In the genomic region with DNA sequence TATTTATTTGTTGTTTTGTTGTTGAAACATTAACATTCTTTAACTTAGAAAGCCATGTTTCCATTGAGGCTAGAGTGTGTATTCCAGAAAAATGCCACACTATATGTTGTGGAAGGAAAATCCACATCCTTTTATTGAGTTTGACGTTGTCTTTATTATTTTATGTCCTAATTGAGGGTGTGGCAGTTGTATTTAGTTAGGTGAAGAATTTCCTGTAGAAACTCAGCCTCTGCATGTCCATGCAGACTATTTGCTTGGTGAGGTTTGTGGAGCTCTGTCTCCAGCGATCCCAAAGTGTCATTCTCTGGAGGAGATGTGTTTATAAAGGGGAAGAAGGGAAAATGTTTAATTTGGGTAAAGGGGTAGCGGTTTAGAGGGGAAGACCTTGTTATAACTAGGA, we compare ENCODE assay signal across 20 cellular contexts. TPM values are rescaled to one million over a fixed set of nuclear protein-coding genes. Genes with fewer than 3 reads are reported as not detected.
DNase-seq lines count a peak whose midpoint lies in the region; ATAC-seq and TF ChIP-seq lines count a peak whose summit lies in the region.
"Had no signal": no experiment of that assay in that cellular context is flagged by ENCODE, and none has a peak within 500 bp of the region (broad histone marks: within the 10 kb centered on the region; RNA-seq: fewer than 3 reads in every experiment).

No MANE protein-coding gene starts in this region.

- H4K5ac ChIP-seq in mesendoderm (ENCODE audit: low read length): no peak overlapping the region

- no peak overlapping the region for H4K8ac ChIP-seq in mesendoderm (ENCODE audit: low read depth, low read length)

- H3K27ac ChIP-seq in mesendoderm (ENCODE audit: low read depth, low read length) (no peak overlapping the region), sigmoid colon (no peak overlapping the region)

- ATAC-seq in activated T-cell treated with anti-CD3 and anti-CD28 coated beads, Interleukin-2, amount 50 U/mL, for 72 hours (replicated peaks in 1 of 2): no peak
- no peak for ATAC-seq in activated T-helper 17 cell treated with anti-CD3 and anti-CD28 coated beads, Interleukin-2, amount 50 U/mL, for 72 hours (replicated peaks)
- no peak for ATAC-seq in stimulated activated effector memory CD8-positive, alpha-beta T cell treated with anti-CD3 and anti-CD28 coated beads, Interleukin-12 subunit alpha, Interleukin-12 subunit beta, amount 100 ng/mL, for 72 hours
- no peak for ATAC-seq in GM18517 (IDR thresholded peaks at IDR 0.05; ENCODE audit: unreplicated experiment)

- CTCF ChIA-PET in Calu3 (lab: Charles Lee): no interaction called here

- H3K9me3 Mint-ChIP-seq in activated T-cell treated with anti-CD3 and anti-CD28 coated beads, Interleukin-2, amount 50 U/mL, for 24 hours: no peaks in the 10 kb centered on the region
- H3K9me3 Mint-ChIP-seq in activated T-cell treated with anti-CD3 and anti-CD28 coated beads, Interleukin-2, amount 50 U/mL, for 72 hours: no peaks in the 10 kb centered on the region
- H3K9me3 Mint-ChIP-seq in activated T-helper 17 cell treated with anti-CD3 and anti-CD28 coated beads, Interleukin-2, amount 50 U/mL, for 72 hours: no peaks in the 10 kb centered on the region
- no peaks in the 10 kb centered on the region for H3K9me3 Mint-ChIP-seq in stimulated activated effector memory CD8-positive, alpha-beta T cell treated with anti-CD3 and anti-CD28 coated beads, Interleukin-12 subunit alpha, Interleukin-12 subunit beta, amount 100 ng/mL, for 72 hours
- no peaks in the 10 kb centered on the region for H3K9me3 Mint-ChIP-seq in Calu3 (ENCODE audit: low read depth, unreplicated experiment)
- H3K9me3 Mint-ChIP-seq: CD4-positive, CD25-positive, alpha-beta regulatory T cell; H9 had no signal

- WGBS in mesendoderm (ENCODE audit: extremely low coverage, insufficient coverage, low lambda C conversion rate): 100% methylated on average over 1 of the region's 3 CpGs
- 22 to 63% methylated on average over 3 of the region's 3 CpGs for WGBS in sigmoid colon, 2 donors

- no peak overlapping the region for H2BK15ac ChIP-seq in mesendoderm (replicated peaks; ENCODE audit: low read depth)

- BruUV-seq in Calu3 (replicated peaks; lab: Mats Ljungman, UMichigan): no TSS peak

- no peaks in the 10 kb centered on the region for H3K36me3 ChIP-seq in mesendoderm (ENCODE audit: control insufficient read depth, insufficient read depth, low read length)
- peaks cover 0 to 77% (median 4%) of the 10 kb centered on the region in 4 donors for H3K36me3 ChIP-seq in sigmoid colon

- no peak overlapping the region for H3K4ac ChIP-seq in mesendoderm (ENCODE audit: low read depth, low read length)

- TF ChIP-seq EP300 in sigmoid colon (IDR thresholded peaks at IDR 0.05): no peak

- H3K18ac ChIP-seq in mesendoderm (ENCODE audit: low read length): peak overlapping the region; percentile 80

- DNase-seq in activated T-cell treated with anti-CD3 and anti-CD28 coated beads, Interleukin-2, amount 50 U/mL, for 24 hours: no peak
- no peak for DNase-seq in activated T-cell treated with anti-CD3 and anti-CD28 coated beads, Interleukin-2, amount 50 U/mL, for 72 hours
- DNase-seq in mesendoderm: no peak
- no peak for DNase-seq in stimulated activated effector memory CD8-positive, alpha-beta T cell treated with anti-CD3 and anti-CD28 coated beads, Interleukin-12 subunit alpha, Interleukin-12 subunit beta, amount 100 ng/mL, for 72 hours (ENCODE audit: low spot score in 2 of 2)
- DNase-seq in Calu3: no peak
- DNase-seq in sigmoid colon: no peak
- DNase-seq: BE2C; Caco-2; CD4-positive, CD25-positive, alpha-beta regulatory T cell; DMS153; H9; KG1; MV-4-11; NCI-H1694 treated with DMSO at 0.1 percent for 48 hours; NCI-H510A; NCI-H748 treated with DMSO at 0.1 percent for 48 hours; NK-92 treated with Interleukin-12 subunit alpha and Interleukin-12 subunit beta, amount 100 ng/mL, for 24 hours; Right ventricle myocardium superior had no signal

- no peak overlapping the region for H2BK5ac ChIP-seq in mesendoderm (ENCODE audit: low read length)

- no peak for TF ChIP-seq POLR2A in sigmoid colon (IDR thresholded peaks at IDR 0.05)

- H3K4me2 ChIP-seq in mesendoderm (ENCODE audit: low read length): no peak overlapping the region

- H2BK120ac ChIP-seq in mesendoderm (ENCODE audit: low read depth, low read length): peak overlapping the region; percentile 73

- H3K27ac Mint-ChIP-seq in activated T-cell treated with anti-CD3 and anti-CD28 coated beads, Interleukin-2, amount 50 U/mL, for 24 hours: peak overlapping the region; percentile 48
- no peak overlapping the region for H3K27ac Mint-ChIP-seq in activated T-cell treated with anti-CD3 and anti-CD28 coated beads, Interleukin-2, amount 50 U/mL, for 72 hours
- H3K27ac Mint-ChIP-seq in activated T-helper 17 cell treated with anti-CD3 and anti-CD28 coated beads, Interleukin-2, amount 50 U/mL, for 72 hours: peak overlapping the region; percentile 21
- H3K27ac Mint-ChIP-seq in stimulated activated effector memory CD8-positive, alpha-beta T cell treated with anti-CD3 and anti-CD28 coated beads, Interleukin-12 subunit alpha, Interleukin-12 subunit beta, amount 100 ng/mL, for 72 hours: peak overlapping the region; percentile 23
- no peak overlapping the region for H3K27ac Mint-ChIP-seq in Calu3 (ENCODE audit: unreplicated experiment)

- TF ChIP-seq CTCF in Calu3 (IDR thresholded peaks at IDR 0.05; ENCODE audit: unreplicated experiment) (no peak), sigmoid colon (IDR thresholded peaks at IDR 0.05) (no peak)

- no peaks in the 10 kb centered on the region for H3K9me3 ChIP-seq in sigmoid colon
- H3K9me3 ChIP-seq: BE2C, Caco-2 had no signal

- H3K4me3 ChIP-seq in mesendoderm (ENCODE audit: low read length): no peak overlapping the region
- no peak overlapping the region for H3K4me3 ChIP-seq in sigmoid colon

- H3K79me2 ChIP-seq in mesendoderm (ENCODE audit: control insufficient read depth, insufficient read depth, low read length): no peaks in the 10 kb centered on the region

- no peaks in the 10 kb centered on the region for H3K79me1 ChIP-seq in mesendoderm (ENCODE audit: low read length)

- intact Hi-C loops in Calu3 (cut with micrococcal nuclease; ENCODE audit: unreplicated experiment): no loop called here
- intact Hi-C loops in sigmoid colon (cut with DNase I): no loop called here

- H3K9ac ChIP-seq in mesendoderm (ENCODE audit: low read length): no peak overlapping the region

- no peak overlapping the region for H2AK5ac ChIP-seq in mesendoderm (ENCODE audit: low read length)

- H3K27me3 ChIP-seq in mesendoderm (ENCODE audit: insufficient read depth, low read length, poor library complexity): no peaks in the 10 kb centered on the region
- H3K27me3 ChIP-seq in sigmoid colon: no peaks in the 10 kb centered on the region
- H3K27me3 ChIP-seq: BE2C had no signal

- H3K4me1 Mint-ChIP-seq in activated T-cell treated with anti-CD3 and anti-CD28 coated beads, Interleukin-2, amount 50 U/mL, for 24 hours (ENCODE audit: low read depth): peaks cover 30% of the 10 kb centered on the region
- peaks cover 25% of the 10 kb centered on the region for H3K4me1 Mint-ChIP-seq in activated T-cell treated with anti-CD3 and anti-CD28 coated beads, Interleukin-2, amount 50 U/mL, for 72 hours (ENCODE audit: low read depth)
- H3K4me1 Mint-ChIP-seq in activated T-helper 17 cell treated with anti-CD3 and anti-CD28 coated beads, Interleukin-2, amount 50 U/mL, for 72 hours: peaks cover 13% of the 10 kb centered on the region
- H3K4me1 Mint-ChIP-seq in stimulated activated effector memory CD8-positive, alpha-beta T cell treated with anti-CD3 and anti-CD28 coated beads, Interleukin-12 subunit alpha, Interleukin-12 subunit beta, amount 100 ng/mL, for 72 hours: peaks cover 13% of the 10 kb centered on the region
- H3K4me1 Mint-ChIP-seq in Calu3 (ENCODE audit: low read depth, unreplicated experiment): no peaks in the 10 kb centered on the region

- H3K23ac ChIP-seq in mesendoderm (ENCODE audit: low read length): no peak overlapping the region

- H3K4me1 ChIP-seq in mesendoderm (ENCODE audit: control insufficient read depth, low read depth, low read length): peaks cover 2% of the 10 kb centered on the region
- H3K4me1 ChIP-seq in sigmoid colon: no peaks in the 10 kb centered on the region
- H3K4me1 ChIP-seq: BE2C, Caco-2 had no signal

- no peak overlapping the region for H3K4me3 Mint-ChIP-seq in activated T-cell treated with anti-CD3 and anti-CD28 coated beads, Interleukin-2, amount 50 U/mL, for 24 hours
- no peak overlapping the region for H3K4me3 Mint-ChIP-seq in activated T-cell treated with anti-CD3 and anti-CD28 coated beads, Interleukin-2, amount 50 U/mL, for 72 hours
- H3K4me3 Mint-ChIP-seq in activated T-helper 17 cell treated with anti-CD3 and anti-CD28 coated beads, Interleukin-2, amount 50 U/mL, for 72 hours: no peak overlapping the region
- no peak overlapping the region for H3K4me3 Mint-ChIP-seq in stimulated activated effector memory CD8-positive, alpha-beta T cell treated with anti-CD3 and anti-CD28 coated beads, Interleukin-12 subunit alpha, Interleukin-12 subunit beta, amount 100 ng/mL, for 72 hours
- H3K4me3 Mint-ChIP-seq in Calu3 (ENCODE audit: low read depth, unreplicated experiment): no peak overlapping the region
- H3K4me3 Mint-ChIP-seq: H9 had no signal

- no peak overlapping the region for H3K56ac ChIP-seq in mesendoderm (ENCODE audit: low read length)

- H3K27me3 Mint-ChIP-seq in activated T-cell treated with anti-CD3 and anti-CD28 coated beads, Interleukin-2, amount 50 U/mL, for 24 hours: no peaks in the 10 kb centered on the region
- H3K27me3 Mint-ChIP-seq in activated T-cell treated with anti-CD3 and anti-CD28 coated beads, Interleukin-2, amount 50 U/mL, for 72 hours (ENCODE audit: low read depth): no peaks in the 10 kb centered on the region
- no peaks in the 10 kb centered on the region for H3K27me3 Mint-ChIP-seq in activated T-helper 17 cell treated with anti-CD3 and anti-CD28 coated beads, Interleukin-2, amount 50 U/mL, for 72 hours
- H3K27me3 Mint-ChIP-seq in Calu3 (ENCODE audit: unreplicated experiment): no peaks in the 10 kb centered on the region
- H3K27me3 Mint-ChIP-seq: CD4-positive, CD25-positive, alpha-beta regulatory T cell had no signal

- H3K36me3 Mint-ChIP-seq in activated T-cell treated with anti-CD3 and anti-CD28 coated beads, Interleukin-2, amount 50 U/mL, for 24 hours (ENCODE audit: low read depth): peaks cover 86% of the 10 kb centered on the region
- H3K36me3 Mint-ChIP-seq in activated T-cell treated with anti-CD3 and anti-CD28 coated beads, Interleukin-2, amount 50 U/mL, for 72 hours (ENCODE audit: insufficient read depth in 2 of 2): peaks cover 4 to 16% of the 10 kb centered on the region in 2 donors
- peaks cover 82% of the 10 kb centered on the region for H3K36me3 Mint-ChIP-seq in activated T-helper 17 cell treated with anti-CD3 and anti-CD28 coated beads, Interleukin-2, amount 50 U/mL, for 72 hours (ENCODE audit: low read depth)
- peaks cover 55% of the 10 kb centered on the region for H3K36me3 Mint-ChIP-seq in stimulated activated effector memory CD8-positive, alpha-beta T cell treated with anti-CD3 and anti-CD28 coated beads, Interleukin-12 subunit alpha, Interleukin-12 subunit beta, amount 100 ng/mL, for 72 hours
- H3K36me3 Mint-ChIP-seq in Calu3 (ENCODE audit: insufficient read depth, unreplicated experiment): no peaks in the 10 kb centered on the region

RNA-seq across cellular contexts. Expression of a gene that starts 46.6 kb away (rescaled TPM):
- total RNA-seq in activated T-cell treated with anti-CD3 and anti-CD28 coated beads, Interleukin-2, amount 50 U/mL, for 72 hours: 10 to 100 TPM; 30.0 to 32.5 TPM
- 10 to 100 TPM; 30.3 to 48.6 TPM for total RNA-seq in activated T-helper 17 cell treated with anti-CD3 and anti-CD28 coated beads, Interleukin-2, amount 50 U/mL, for 72 hours
- 5.9 TPM for polyA plus RNA-seq in mesendoderm (2013, experiment 1 of 2)
- 5.8 TPM for polyA plus RNA-seq in mesendoderm (2013, experiment 2 of 2)
- total RNA-seq in Calu3 (2022) (14.2 and 14.4 TPM in 2 replicates), sigmoid colon (10 to 100 TPM; 38.1 to 51.2 (median 46.7) TPM)
- polyA plus RNA-seq in sigmoid colon: 1 to 10 TPM; 2.5 to 9.7 (median 3.6) TPM

Comparison
In these comparisons a context has a peak if more than half of its experiments do, and no peak if none do; other contexts are left out.
1. H3K27ac Mint-ChIP-seq: peak in activated T-cell treated with anti-CD3 and anti-CD28 coated beads, Interleukin-2, amount 50 U/mL, for 24 hours (single experiment), activated T-helper 17 cell treated with anti-CD3 and anti-CD28 coated beads, Interleukin-2, amount 50 U/mL, for 72 hours (single experiment) and stimulated activated effector memory CD8-positive, alpha-beta T cell treated with anti-CD3 and anti-CD28 coated beads, Interleukin-12 subunit alpha, Interleukin-12 subunit beta, amount 100 ng/mL, for 72 hours (single experiment); none in activated T-cell treated with anti-CD3 and anti-CD28 coated beads, Interleukin-2, amount 50 U/mL, for 72 hours (single experiment) and Calu3 (single experiment).